Comparison of ENCODE assay signal across 1 cellular context in the genomic region with DNA sequence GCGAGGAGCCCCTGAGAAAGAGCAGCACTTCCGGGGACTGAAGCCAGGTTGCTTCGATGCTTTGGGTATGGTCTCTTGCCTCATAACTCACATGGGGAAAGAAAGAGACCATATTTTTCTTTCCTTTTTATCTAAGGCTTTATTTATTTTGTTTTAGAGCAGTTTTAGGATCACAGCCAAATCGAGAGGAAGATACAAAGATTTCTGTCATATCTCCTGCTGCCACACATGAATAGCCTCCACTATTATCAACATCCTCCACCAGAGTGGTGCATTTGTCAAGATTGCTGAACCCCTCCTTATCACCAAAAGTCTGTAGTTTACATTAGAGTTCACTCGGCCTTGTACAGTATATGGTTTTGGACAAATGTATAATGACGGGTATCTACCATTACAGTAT.
TF ChIP-seq lines count a peak whose summit lies in the region.

No MANE protein-coding gene starts in this region.

TF ChIP-seq in IMR-90, 13 proteins besides CTCF, POLR2A, EP300 and RAD21:
- no peak for TF ChIP-seq RCOR1 (IDR thresholded peaks at IDR 0.05; ENCODE audit: insufficient replicate concordance, low read length)
- TF ChIP-seq CEBPB (IDR thresholded peaks at IDR 0.05; ENCODE audit: low read depth, low read length), result 0 out of 2 replicates have a peak, but pooled peaks have one; percentile 8
